In the genomic region with DNA sequence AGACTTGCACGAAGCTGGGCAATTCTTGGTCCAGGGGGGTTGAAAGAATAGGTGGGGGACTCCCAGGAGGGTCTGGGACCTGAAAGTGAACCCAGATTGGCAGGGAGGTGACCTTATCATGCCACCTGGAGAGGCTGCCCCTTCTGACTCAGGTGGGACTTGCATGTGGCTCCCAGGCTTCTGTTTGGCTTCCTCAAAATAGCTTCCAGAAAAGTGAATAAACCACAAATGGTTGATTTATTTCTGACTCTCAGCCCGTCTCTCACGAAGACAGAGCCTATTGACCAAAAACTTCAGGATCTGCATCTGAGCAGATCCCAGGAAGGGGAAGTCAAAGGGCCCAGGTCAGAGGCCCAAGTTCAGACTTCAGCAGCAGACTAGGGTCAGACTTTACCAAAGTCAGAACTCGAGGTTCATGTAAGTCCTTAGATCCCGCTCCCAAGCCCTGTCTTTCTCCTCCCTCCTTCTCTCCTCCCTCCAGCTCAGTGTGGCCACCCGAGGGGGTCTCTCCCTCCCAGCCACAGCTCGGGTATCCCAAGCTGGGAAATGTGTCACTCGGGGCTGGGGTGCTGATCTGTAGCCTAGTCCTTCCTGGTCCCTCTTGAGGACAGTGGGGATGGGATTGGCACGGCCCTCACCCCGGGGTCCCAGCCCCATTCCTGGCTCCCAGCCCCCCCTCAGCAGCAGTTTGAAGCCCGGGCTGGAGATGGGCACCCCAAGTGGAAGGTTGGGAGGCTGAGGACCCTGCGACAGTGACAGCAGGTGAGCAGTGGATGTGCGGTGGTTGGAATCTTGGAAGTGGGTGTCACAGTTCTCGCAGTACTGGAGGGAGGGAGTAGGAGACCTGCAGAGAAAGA, we compare ENCODE assay signal across 13 cellular contexts. TPM values are rescaled to one million over a fixed set of nuclear protein-coding genes. Genes with fewer than 3 reads are reported as not detected.
DNase-seq lines count a peak whose midpoint lies in the region; ATAC-seq, FAIRE-seq and TF ChIP-seq lines count a peak whose summit lies in the region.
"Had no signal": no experiment of that assay in that cellular context is flagged by ENCODE, and none has a peak within 500 bp of the region (broad histone marks: within the 10 kb centered on the region; RNA-seq: fewer than 3 reads in every experiment).

No MANE protein-coding gene starts in this region.

- peaks cover 58% of the 10 kb centered on the region for H3K36me3 Mint-ChIP-seq in activated CD4-positive, alpha-beta T cell treated with anti-CD3 and anti-CD28 coated beads for 36 hours (ENCODE audit: low read depth)
- peaks cover 3% of the 10 kb centered on the region for H3K36me3 Mint-ChIP-seq in IgD-negative memory B cell

- H3K27ac Mint-ChIP-seq in activated CD4-positive, alpha-beta T cell treated with anti-CD3 and anti-CD28 coated beads for 36 hours: peak overlapping the region; percentile 53
- H3K27ac Mint-ChIP-seq in IgD-negative memory B cell: peak overlapping the region; percentile 31 to 84 (median 80)

- FAIRE-seq in K562 (lab: Jason Lieb, UNC): no peak

- H3K9me3 ChIP-seq in K562 (replicated peaks; ENCODE audit: control insufficient read depth, insufficient read depth, low read depth, low read length): no peaks in the 10 kb centered on the region
- no peaks in the 10 kb centered on the region for H3K9me3 ChIP-seq in sigmoid colon
- no peaks in the 10 kb centered on the region for H3K9me3 ChIP-seq in GM23248 (ENCODE audit: low read depth)

- TF ChIP-seq CTCF in K562 (IDR thresholded peaks at IDR 0.05 in 2 of 3, conservative IDR thresholded peaks at IDR 0.05 in 1 of 3; ENCODE audit: insufficient read depth in 2 of 3, low read depth in 1 of 3, low read length in 3 of 3) (peak in 1 of 3 experiments; percentile 8; a peak in 1 of 6 replicates), sigmoid colon (IDR thresholded peaks at IDR 0.05) (no peak)

- H3K4me3 Mint-ChIP-seq in activated CD4-positive, alpha-beta T cell treated with anti-CD3 and anti-CD28 coated beads for 36 hours: peak overlapping the region; percentile 88
- H3K4me3 Mint-ChIP-seq in IgD-negative memory B cell: peak overlapping the region; percentile 70 to 98 (median 92)

- CTCF ChIA-PET in activated CD4-positive, alpha-beta T cell treated with anti-CD3 and anti-CD28 coated beads for 36 hours (lab: Charles Lee): interaction anchor here (0.6 to 2.6 kb wide), 5 partner anchors 11 to 1395 kb away, joined by 3 to 16 read pairs (median 3); partner anchors contain the start of gene BAG6
- CTCF ChIA-PET in K562 (lab: Yijun Ruan, JAX; ENCODE audit: low intra/inter-chr PET ratio): interaction anchor here (0.9 kb wide), 1 partner anchor 28 kb away, joined by 3 read pairs; no protein-coding TSS in a partner anchor

- H3F3A ChIP-seq in GM23248 (ENCODE audit: insufficient read depth): peaks cover 38% of the 10 kb centered on the region

- no peak for TF ChIP-seq RAD21 in K562 (CRISPR knock-in tag; conservative IDR thresholded peaks at IDR 0.05 in 1 of 2, IDR thresholded peaks at IDR 0.05 in 1 of 2)

- TF ChIP-seq EP300 in K562 (IDR thresholded peaks at IDR 0.05; ENCODE audit: low read length): no peak
- TF ChIP-seq EP300 in sigmoid colon (IDR thresholded peaks at IDR 0.05): no peak

- 80% methylated on average over 14 of the region's 14 CpGs for WGBS in K562 (ENCODE audit: insufficient coverage, low coverage, missing lambda C conversion rate)
- 89 to 90% methylated on average over 14 of the region's 14 CpGs for WGBS in sigmoid colon, 2 donors
- 78 to 80% methylated on average over 14 of the region's 14 CpGs for WGBS in GM23248 (ENCODE audit: low coverage in 1 of 2, low lambda C conversion rate in 2 of 2, missing lambda C conversion rate in 2 of 2), 2 experiments

- ATAC-seq in activated CD4-positive, alpha-beta T cell treated with anti-CD3 and anti-CD28 coated beads for 36 hours: no peak
- ATAC-seq in K562: no peak

- peak overlapping the region; percentile 2; the same call in 1 of the 2 replicates for H3K4me2 ChIP-seq in K562 (ENCODE audit: insufficient read depth, low read length)
- H3K4me2 ChIP-seq in GM23248 (ENCODE audit: unreplicated experiment): no peak overlapping the region

- no TSS peak for BruUV-seq in K562 (replicated peaks; lab: Mats Ljungman, UMichigan)

- POLR2A ChIA-PET in activated CD4-positive, alpha-beta T cell treated with anti-CD3 and anti-CD28 coated beads for 36 hours (lab: Charles Lee): interaction anchor here (0.6 to 2.3 kb wide), 4 partner anchors 10 to 517 kb away, joined by 3 to 12 read pairs (median 3); partner anchors contain the start of gene BAG6
- POLR2A ChIA-PET in K562 (lab: Yijun Ruan, JAX): interaction anchor here (0.6 to 9.8 kb wide), 27 partner anchors 8 to 202 kb away, joined by 3 to 267 read pairs (median 11); partner anchors contain the start of genes ABHD16A, APOM, BAG6 and CLIC1

- no peaks in the 10 kb centered on the region for H3K27me3 ChIP-seq in K562 (ENCODE audit: control insufficient read depth in 2 of 2, insufficient read depth in 2 of 2, low read length in 2 of 2)
- no peaks in the 10 kb centered on the region for H3K27me3 ChIP-seq in sigmoid colon
- H3K27me3 ChIP-seq in GM23248 (replicated peaks; ENCODE audit: insufficient read depth): no peaks in the 10 kb centered on the region

- H3K36me3 ChIP-seq in K562 (ENCODE audit: control insufficient read depth, insufficient read depth, low read length): peaks cover 53% of the 10 kb centered on the region
- H3K36me3 ChIP-seq in sigmoid colon: peaks cover 1 to 24% (median 10%) of the 10 kb centered on the region in 4 donors
- 0 out of 2 replicates have a peak, but pooled peaks cover under 1% of the 10 kb centered on the region for H3K36me3 ChIP-seq in GM23248 (ENCODE audit: low read depth)

- no peak for DNase-seq in activated CD4-positive, alpha-beta T cell treated with anti-CD3 and anti-CD28 coated beads for 36 hours
- DNase-seq in activated CD4-positive, alpha-beta T cell treated with anti-CD3 and anti-CD28 coated beads, Interleukin-2, amount 50 U/mL, for 1 hour: no peak
- DNase-seq in K562 (ENCODE audit: extremely low read depth in 1 of 4, low spot score in 3 of 4) (no peak), sigmoid colon (no peak), NCI-H82 (lab: John Stamatoyannopoulos, UW) (no peak), DMS 273 treated with DMSO at 0.1 percent for 48 hours (lab: John Stamatoyannopoulos, UW) (no peak), GM23248 (no peak)
- DNase-seq: activated CD4-positive, CD25-positive, alpha-beta regulatory T cell; anterior cingulate cortex; NCI-H1436 treated with DMSO at 0.1 percent for 48 hours; occipital lobe; PC-9 had no signal

- no peaks in the 10 kb centered on the region for H3K9me2 ChIP-seq in GM23248 (ENCODE audit: insufficient read depth)

- H3K9me1 ChIP-seq in K562 (ENCODE audit: control insufficient read depth, insufficient read depth, low read length): no peaks in the 10 kb centered on the region

- H3K4me3 ChIP-seq in K562: no peak overlapping the region
- no peak overlapping the region for H3K4me3 ChIP-seq in sigmoid colon
- H3K4me3 ChIP-seq in GM23248: no peak overlapping the region

- H4K20me1 ChIP-seq in K562 (replicated peaks; ENCODE audit: control insufficient read depth, insufficient read depth, low read length) (peaks cover 8% of the 10 kb centered on the region; the same call in 1 of the 2 replicates), GM23248 (ENCODE audit: insufficient read depth) (no peaks in the 10 kb centered on the region)

- peaks cover 75% of the 10 kb centered on the region for H3K4me1 Mint-ChIP-seq in activated CD4-positive, alpha-beta T cell treated with anti-CD3 and anti-CD28 coated beads for 36 hours
- peaks cover 35 to 63% (median 55%) of the 10 kb centered on the region in 3 donors for H3K4me1 Mint-ChIP-seq in IgD-negative memory B cell

- no peak for TF ChIP-seq POLR2A in K562 (conservative IDR thresholded peaks at IDR 0.05)
- TF ChIP-seq POLR2A in sigmoid colon (IDR thresholded peaks at IDR 0.05): no peak

- in situ Hi-C loops in K562 (cut with MboI): loop anchor here (5.0 kb wide), 2 partner anchors 115 to 200 kb away; partner anchors contain the start of genes ATP6V1G2, NEU1 and NFKBIL1
- in situ Hi-C loops in GM23248 (cut with MboI): no loop called here

- H2AFZ ChIP-seq in K562 (ENCODE audit: low read depth, low read length) (no peak overlapping the region), GM23248 (no peak overlapping the region)
- H2AFZ ChIP-seq: PC-9 had no signal

- H3K4me1 ChIP-seq in K562 (replicated peaks in 1 of 2; ENCODE audit: control insufficient read depth in 2 of 2, insufficient read depth in 2 of 2, low read length in 2 of 2) (peaks cover 51 to 68% of the 10 kb centered on the region in 2 experiments), sigmoid colon (peaks cover 0 to 74% (median 66%) of the 10 kb centered on the region in 4 donors), GM23248 (ENCODE audit: insufficient read depth) (peaks cover 28% of the 10 kb centered on the region)

- intact Hi-C loops in activated CD4-positive, alpha-beta T cell treated with anti-CD3 and anti-CD28 coated beads for 36 hours (cut with DNase I, micrococcal nuclease): loop anchor here (2.0 to 10.0 kb wide), 4 partner anchors 41 to 1543 kb away; partner anchors contain the start of genes HSD17B8 (in 1 of the 2), MICA (in 1 of the 2), MRPS18B (in 1 of the 2) and PPP1R10 (in 1 of the 2)
- intact Hi-C loops in K562 (cut with micrococcal nuclease): loop anchor here (10.0 kb wide), 1 partner anchor 513 kb away; the partner anchor contains the start of genes AGPAT1 and RNF5
- intact Hi-C loops in sigmoid colon (cut with DNase I): loop anchor here (10.0 kb wide), 1 partner anchor 1613 kb away; the partner anchor contains the start of genes B3GALT4, RPS18 and VPS52

- no peaks in the 10 kb centered on the region for H3K9me3 Mint-ChIP-seq in activated CD4-positive, alpha-beta T cell treated with anti-CD3 and anti-CD28 coated beads for 36 hours (ENCODE audit: low read depth)
- no peaks in the 10 kb centered on the region for H3K9me3 Mint-ChIP-seq in IgD-negative memory B cell

- H3K79me2 ChIP-seq in K562 (ENCODE audit: control insufficient read depth, insufficient read depth, low read length) (peaks cover 90% of the 10 kb centered on the region), GM23248 (ENCODE audit: insufficient read depth) (peaks cover 82% of the 10 kb centered on the region)

- H3K27me3 Mint-ChIP-seq in activated CD4-positive, alpha-beta T cell treated with anti-CD3 and anti-CD28 coated beads for 36 hours: no peaks in the 10 kb centered on the region
- H3K27me3 Mint-ChIP-seq in IgD-negative memory B cell: peaks cover 1% of the 10 kb centered on the region

- H3K27ac ChIP-seq in K562 (ENCODE audit: extremely low read depth, low read depth, low read length): peak overlapping the region; percentile 3; the same call in 1 of the 3 replicates
- H3K27ac ChIP-seq in sigmoid colon: peak overlapping the region in 3 of 4 donors; percentile 11 to 98 (median 91)
- H3K27ac ChIP-seq in GM23248: no peak overlapping the region
- H3K27ac ChIP-seq: PC-9 had no signal

- H3K9ac ChIP-seq in K562 (ENCODE audit: insufficient read depth in 1 of 2, low read depth in 2 of 2, low read length in 2 of 2): peak overlapping the region; percentile 7 to 72; a peak in 2 of 4 replicates
- H3K9ac ChIP-seq in GM23248: no peak overlapping the region

RNA-seq across cellular contexts. Expression of gene C6orf47, which starts 1.5 kb away (rescaled TPM):
- 10 to 100 TPM; 10.1 to 11.7 TPM for total RNA-seq in activated CD4-positive, alpha-beta T cell treated with anti-CD3 and anti-CD28 coated beads for 36 hours
- polyA plus RNA-seq in IgD-negative memory B cell (28.1 TPM), K562 (2011; rRNA removed) (11.0 and 14.6 TPM in 2 replicates), K562 (2014; fragmentation: Illumina TruSeq; extraction: Trizol) (27.0 and 33.8 TPM in 2 replicates), K562 (2014; fragmentation: Nextera tagmentation; extraction: Ambion mirVana) (under 1 TPM; 0.14 to 0.27 TPM), K562 (2014; rRNA removed) (38.1 and 38.7 TPM in 2 replicates), sigmoid colon (10 to 100 TPM; 22.2 to 32.6 (median 24.5) TPM), GM23248 (2016; fragmentation: Nextera tagmentation; extraction: Ambion mirVana) (19.4 and 19.5 TPM in 2 replicates)
- 18.1 and 40.4 TPM in 2 replicates for total RNA-seq in K562 (2011; cell fraction: chromatin; rRNA removed; ENCODE audit: low replicate concordance)
- 34.1 and 39.2 TPM in 2 replicates for total RNA-seq in K562 (2011; cell fraction: nucleolus; rRNA removed)
- 28.1 and 30.1 TPM in 2 replicates for total RNA-seq in K562 (2011; cell fraction: nucleoplasm; rRNA removed)
- total RNA-seq in K562 (2014; rRNA removed) (43.8 and 44.3 TPM in 2 replicates), K562 (2014; rRNA removed; fragmentation: Illumina TruSeq; extraction: Trizol) (24.7 and 24.9 TPM in 2 replicates), K562 (2015; rRNA removed; fragmentation: Illumina TruSeq; extraction: Trizol) (39.3 and 41.0 TPM in 2 replicates), K562 (2021) (28.0 and 33.2 TPM in 2 replicates), sigmoid colon (10 to 100 TPM; 25.0 to 31.3 (median 26.7) TPM)
- 10.6 and 16.9 TPM in 2 replicates for polyA plus RNA-seq in K562 (2011; cell fraction: cytosol; rRNA removed)
- polyA plus RNA-seq in K562 (2011; cell fraction: nucleus; rRNA removed): 7.7 and 10.6 TPM in 2 replicates
- polyA plus RNA-seq in K562 (2012): 31.5 and 32.4 TPM in 2 replicates
- polyA minus RNA-seq in K562 (2011; rRNA and poly(A)+ RNA removed): 11.3 and 12.1 TPM in 2 replicates
- 8.6 and 11.6 TPM in 2 replicates for polyA minus RNA-seq in K562 (2011; cell fraction: cytosol; rRNA and poly(A)+ RNA removed)
- 14.7 and 20.5 TPM in 2 replicates for polyA minus RNA-seq in K562 (2011; cell fraction: nucleus; rRNA and poly(A)+ RNA removed)
- total RNA-seq in GM23248 (2014; rRNA removed; shearing (Covaris generic)): 20.3 and 28.5 TPM in 2 replicates

RNA-seq across cellular contexts. Expression of gene GPANK1, which starts 2.7 kb away (rescaled TPM):
- total RNA-seq in activated CD4-positive, alpha-beta T cell treated with anti-CD3 and anti-CD28 coated beads for 36 hours: 10 to 100 TPM; 35.2 to 42.8 TPM
- polyA plus RNA-seq in IgD-negative memory B cell (24.1 TPM), K562 (2011; rRNA removed) (41.7 and 42.6 TPM in 2 replicates), K562 (2014; fragmentation: Illumina TruSeq; extraction: Trizol) (97.0 and 111 TPM in 2 replicates), K562 (2014; fragmentation: Nextera tagmentation; extraction: Ambion mirVana) (10 to 100 TPM; 32.2 to 38.0 TPM), K562 (2014; rRNA removed) (77.8 and 92.2 TPM in 2 replicates), sigmoid colon (10 to 100 TPM; 15.3 to 22.8 (median 18.3) TPM), GM23248 (2016; fragmentation: Nextera tagmentation; extraction: Ambion mirVana) (19.3 and 20.0 TPM in 2 replicates)
- total RNA-seq in K562 (2011; cell fraction: chromatin; rRNA removed; ENCODE audit: low replicate concordance): 47.6 and 87.1 TPM in 2 replicates
- 67.0 and 79.7 TPM in 2 replicates for total RNA-seq in K562 (2011; cell fraction: nucleolus; rRNA removed)
- total RNA-seq in K562 (2011; cell fraction: nucleoplasm; rRNA removed): 60.5 and 67.5 TPM in 2 replicates
- total RNA-seq in K562 (2014; rRNA removed) (63.9 and 66.3 TPM in 2 replicates), K562 (2014; rRNA removed; fragmentation: Illumina TruSeq; extraction: Trizol) (33.8 and 41.2 TPM in 2 replicates), K562 (2015; rRNA removed; fragmentation: Illumina TruSeq; extraction: Trizol) (46.3 and 47.4 TPM in 2 replicates), K562 (2021) (54.6 and 55.4 TPM in 2 replicates), sigmoid colon (10 to 100 TPM; 17.2 to 29.6 (median 26.4) TPM)
- polyA plus RNA-seq in K562 (2011; cell fraction: cytosol; rRNA removed): 55.8 and 78.7 TPM in 2 replicates
- polyA plus RNA-seq in K562 (2011; cell fraction: nucleus; rRNA removed): 44.5 and 50.7 TPM in 2 replicates
- polyA plus RNA-seq in K562 (2012): 53.6 and 55.1 TPM in 2 replicates
- polyA minus RNA-seq in K562 (2011; rRNA and poly(A)+ RNA removed): 23.7 and 24.2 TPM in 2 replicates
- 15.0 and 16.1 TPM in 2 replicates for polyA minus RNA-seq in K562 (2011; cell fraction: cytosol; rRNA and poly(A)+ RNA removed)
- polyA minus RNA-seq in K562 (2011; cell fraction: nucleus; rRNA and poly(A)+ RNA removed): 27.9 and 38.1 TPM in 2 replicates
- 10.6 and 11.3 TPM in 2 replicates for total RNA-seq in GM23248 (2014; rRNA removed; shearing (Covaris generic))

RNA-seq across cellular contexts. Expression of gene CSNK2B, which starts 3.8 kb away (rescaled TPM):
- 100 to 1,000 TPM; 239 to 346 TPM for total RNA-seq in activated CD4-positive, alpha-beta T cell treated with anti-CD3 and anti-CD28 coated beads for 36 hours
- polyA plus RNA-seq in IgD-negative memory B cell: 268 TPM
- 260 and 394 TPM in 2 replicates for total RNA-seq in K562 (2011; cell fraction: chromatin; rRNA removed; ENCODE audit: low replicate concordance)
- 152 and 173 TPM in 2 replicates for total RNA-seq in K562 (2011; cell fraction: nucleolus; rRNA removed)
- total RNA-seq in K562 (2011; cell fraction: nucleoplasm; rRNA removed): 222 and 269 TPM in 2 replicates
- 540 and 633 TPM in 2 replicates for total RNA-seq in K562 (2014; rRNA removed)
- total RNA-seq in K562 (2014; rRNA removed; fragmentation: Illumina TruSeq; extraction: Trizol): 434 and 461 TPM in 2 replicates
- 501 and 527 TPM in 2 replicates for total RNA-seq in K562 (2015; rRNA removed; fragmentation: Illumina TruSeq; extraction: Trizol)
- 512 and 529 TPM in 2 replicates for total RNA-seq in K562 (2021)
- polyA plus RNA-seq in K562 (2011; rRNA removed): 120 and 179 TPM in 2 replicates
- 389 and 405 TPM in 2 replicates for polyA plus RNA-seq in K562 (2011; cell fraction: cytosol; rRNA removed)
- 398 and 493 TPM in 2 replicates for polyA plus RNA-seq in K562 (2011; cell fraction: nucleus; rRNA removed)
- polyA plus RNA-seq in K562 (2012): 775 and 1,051 TPM in 2 replicates
- polyA plus RNA-seq in K562 (2014; fragmentation: Illumina TruSeq; extraction: Trizol): 1,018 and 1,126 TPM in 2 replicates
- polyA plus RNA-seq in K562 (2014; fragmentation: Nextera tagmentation; extraction: Ambion mirVana): 100 to 1,000 TPM; 870 to 972 TPM
- 237 and 259 TPM in 2 replicates for polyA plus RNA-seq in K562 (2014; rRNA removed)
- 244 and 291 TPM in 2 replicates for polyA minus RNA-seq in K562 (2011; rRNA and poly(A)+ RNA removed)
- polyA minus RNA-seq in K562 (2011; cell fraction: cytosol; rRNA and poly(A)+ RNA removed): 191 and 211 TPM in 2 replicates
- 77.7 and 105 TPM in 2 replicates for polyA minus RNA-seq in K562 (2011; cell fraction: nucleus; rRNA and poly(A)+ RNA removed)
- total RNA-seq in sigmoid colon: 100 to 1,000 TPM; 188 to 227 (median 209) TPM
- polyA plus RNA-seq in sigmoid colon: 100 to 1,000 TPM; 198 to 232 (median 206) TPM
- total RNA-seq in GM23248 (2014; rRNA removed; shearing (Covaris generic)): 186 and 256 TPM in 2 replicates
- 224 and 229 TPM in 2 replicates for polyA plus RNA-seq in GM23248 (2016; fragmentation: Nextera tagmentation; extraction: Ambion mirVana)

RNA-seq across cellular contexts. Expression of gene APOM, which starts 6.4 kb away (rescaled TPM):
- total RNA-seq in activated CD4-positive, alpha-beta T cell treated with anti-CD3 and anti-CD28 coated beads for 36 hours: 1 to 10 TPM; 3.4 to 4.0 TPM
- 8.5 TPM for polyA plus RNA-seq in IgD-negative memory B cell
- 6.6 and 7.8 TPM in 2 replicates for total RNA-seq in K562 (2011; cell fraction: chromatin; rRNA removed; ENCODE audit: low replicate concordance)
- 5.1 and 5.3 TPM in 2 replicates for total RNA-seq in K562 (2011; cell fraction: nucleolus; rRNA removed)
- total RNA-seq in K562 (2011; cell fraction: nucleoplasm; rRNA removed): 9.8 and 10.1 TPM in 2 replicates
- 5.7 and 6.6 TPM in 2 replicates for total RNA-seq in K562 (2014; rRNA removed)
- 10.4 and 10.8 TPM in 2 replicates for total RNA-seq in K562 (2014; rRNA removed; fragmentation: Illumina TruSeq; extraction: Trizol)
- 6.6 and 7.1 TPM in 2 replicates for total RNA-seq in K562 (2015; rRNA removed; fragmentation: Illumina TruSeq; extraction: Trizol)
- total RNA-seq in K562 (2021): 9.7 and 10.1 TPM in 2 replicates
- polyA plus RNA-seq in K562 (2011; rRNA removed): 7.7 and 8.6 TPM in 2 replicates
- 10.2 and 18.1 TPM in 2 replicates for polyA plus RNA-seq in K562 (2011; cell fraction: cytosol; rRNA removed)
- polyA plus RNA-seq in K562 (2011; cell fraction: nucleus; rRNA removed): 13.8 and 20.1 TPM in 2 replicates
- 11.4 and 16.2 TPM in 2 replicates for polyA plus RNA-seq in K562 (2012)
- polyA plus RNA-seq in K562 (2014; fragmentation: Illumina TruSeq; extraction: Trizol): 13.1 and 17.4 TPM in 2 replicates
- 10 to 100 TPM; 23.9 to 24.3 TPM for polyA plus RNA-seq in K562 (2014; fragmentation: Nextera tagmentation; extraction: Ambion mirVana)
- 10.1 and 13.5 TPM in 2 replicates for polyA plus RNA-seq in K562 (2014; rRNA removed)
- 2.6 and 5.6 TPM in 2 replicates for polyA minus RNA-seq in K562 (2011; rRNA and poly(A)+ RNA removed)
- polyA minus RNA-seq in K562 (2011; cell fraction: cytosol; rRNA and poly(A)+ RNA removed): 2.2 and 3.5 TPM in 2 replicates
- 1.6 and 2.3 TPM in 2 replicates for polyA minus RNA-seq in K562 (2011; cell fraction: nucleus; rRNA and poly(A)+ RNA removed)
- total RNA-seq in sigmoid colon: 1 to 10 TPM in 3 of 4 donors, not detected in 1; 3.3 to 7.2 (median 3.6) TPM
- polyA plus RNA-seq in sigmoid colon: 1 to 10 TPM; 2.3 to 3.6 (median 3.6) TPM
- 0.76 and 3.3 TPM in 2 replicates for total RNA-seq in GM23248 (2014; rRNA removed; shearing (Covaris generic))
- 5.6 and 5.9 TPM in 2 replicates for polyA plus RNA-seq in GM23248 (2016; fragmentation: Nextera tagmentation; extraction: Ambion mirVana)
- total RNA-seq: occipital lobe had no signal

RNA-seq across cellular contexts. Expression of gene LY6G5B, which starts 7.7 kb away (rescaled TPM):
- 10 to 100 TPM; 11.3 to 15.5 TPM for total RNA-seq in activated CD4-positive, alpha-beta T cell treated with anti-CD3 and anti-CD28 coated beads for 36 hours
- 0.49 TPM for polyA plus RNA-seq in IgD-negative memory B cell
- total RNA-seq in K562 (2011; cell fraction: chromatin; rRNA removed; ENCODE audit: low replicate concordance): 184 and 285 TPM in 2 replicates
- total RNA-seq in K562 (2011; cell fraction: nucleolus; rRNA removed): 96.9 and 102 TPM in 2 replicates
- 162 and 291 TPM in 2 replicates for total RNA-seq in K562 (2011; cell fraction: nucleoplasm; rRNA removed)
- total RNA-seq in K562 (2014; rRNA removed): 6.0 and 6.3 TPM in 2 replicates
- 7.5 and 9.0 TPM in 2 replicates for total RNA-seq in K562 (2014; rRNA removed; fragmentation: Illumina TruSeq; extraction: Trizol)
- total RNA-seq in K562 (2015; rRNA removed; fragmentation: Illumina TruSeq; extraction: Trizol): 6.0 and 7.9 TPM in 2 replicates
- 18.4 and 24.6 TPM in 2 replicates for total RNA-seq in K562 (2021)
- 14.6 and 22.5 TPM in 2 replicates for polyA plus RNA-seq in K562 (2011; rRNA removed)
- 5.2 and 9.9 TPM in 2 replicates for polyA plus RNA-seq in K562 (2011; cell fraction: cytosol; rRNA removed)
- 157 and 230 TPM in 2 replicates for polyA plus RNA-seq in K562 (2011; cell fraction: nucleus; rRNA removed)
- 35.6 and 41.6 TPM in 2 replicates for polyA plus RNA-seq in K562 (2012)
- polyA plus RNA-seq in K562 (2014; fragmentation: Illumina TruSeq; extraction: Trizol): 25.9 and 27.0 TPM in 2 replicates
- polyA plus RNA-seq in K562 (2014; fragmentation: Nextera tagmentation; extraction: Ambion mirVana): 1 to 10 TPM; 6.6 to 7.2 TPM
- 16.8 and 19.9 TPM in 2 replicates for polyA plus RNA-seq in K562 (2014; rRNA removed)
- polyA minus RNA-seq in K562 (2011; rRNA and poly(A)+ RNA removed): 15.7 and 17.5 TPM in 2 replicates
- 2.4 and 7.8 TPM in 2 replicates for polyA minus RNA-seq in K562 (2011; cell fraction: cytosol; rRNA and poly(A)+ RNA removed)
- 17.2 and 24.9 TPM in 2 replicates for polyA minus RNA-seq in K562 (2011; cell fraction: nucleus; rRNA and poly(A)+ RNA removed)
- total RNA-seq in sigmoid colon: 1 to 10 TPM; 2.8 to 10.0 (median 6.5) TPM
- 1 to 10 TPM in 1 of 3 donors, under 1 TPM in 1, not detected in 1; 0.60 to 9.1 TPM for polyA plus RNA-seq in sigmoid colon
- 2.7 and 7.5 TPM in 2 replicates for total RNA-seq in GM23248 (2014; rRNA removed; shearing (Covaris generic))
- 3.9 and 5.9 TPM in 2 replicates for polyA plus RNA-seq in GM23248 (2016; fragmentation: Nextera tagmentation; extraction: Ambion mirVana)
